In genomic region chr3:2098398-2099027, GRCh38 we compare ENCODE assay signal across 8 cellular contexts. TPM values are rescaled to one million over a fixed set of nuclear protein-coding genes. Genes with fewer than 3 reads are reported as not detected.
DNase-seq lines count a peak whose midpoint lies in the region; ATAC-seq and TF ChIP-seq lines count a peak whose summit lies in the region.

CNTN4 (plus strand) TSS chr3:2098866.

- H3K27me3 ChIP-seq in dorsolateral prefrontal cortex (peaks cover 0 to 81% (median 24%) of the 10 kb centered on the region in 45 donors), tibial artery (no peaks in the 10 kb centered on the region)

- peak; percentile 10 for DNase-seq in stimulated activated CD4-positive, alpha-beta T cell treated with anti-CD3 and anti-CD28 coated beads, Interleukin-1b, Interleukin-23, amount 100 ng/mL, for 48 hours
- no peak for DNase-seq in stimulated activated CD4-positive, alpha-beta T cell treated with anti-CD3 and anti-CD28 coated beads, Interleukin-4, amount 100 ng/mL, for 1 hour
- DNase-seq in NCI-H748 (lab: John Stamatoyannopoulos, UW; ENCODE audit: unreplicated experiment) (peak; percentile 86), dorsolateral prefrontal cortex (peak in 8 of 10 donors; percentile 40 to 91 (median 70)), middle frontal gyrus (ENCODE audit: extremely low spot score, low spot score) (peak; percentile 65), tibial artery (peak; percentile 71 to 91)

- intact Hi-C loops in dorsolateral prefrontal cortex (cut with DNase I): no loop called here
- intact Hi-C loops in tibial artery (cut with DNase I; ENCODE audit: low total_unique reads): no loop called here

- peaks cover 0 to 52% (median 16%) of the 10 kb centered on the region in 4 donors for H3K4me1 ChIP-seq in tibial artery

- H3K27ac ChIP-seq in dorsolateral prefrontal cortex (peak within 1 kb of the TSS in 52 of 59 donors; percentile 3 to 82 (median 64)), tibial artery (peak within 1 kb of the TSS; percentile 88 to 95)

- H3K36me3 ChIP-seq in tibial artery: no peaks in the 10 kb centered on the region

- H3K4me3 ChIP-seq in dorsolateral prefrontal cortex: peak within 1 kb of the TSS; percentile 41 to 75 (median 63)
- H3K4me3 ChIP-seq in tibial artery: peak within 1 kb of the TSS; percentile 79 to 96

- no peak for ATAC-seq in GM21447 (IDR thresholded peaks at IDR 0.05; ENCODE audit: unreplicated experiment)
- ATAC-seq in GM19035 (IDR thresholded peaks at IDR 0.05; ENCODE audit: unreplicated experiment): no peak

- TF ChIP-seq CTCF in dorsolateral prefrontal cortex (IDR thresholded peaks at IDR 0.05 in 54 of 56, conservative IDR thresholded peaks at IDR 0.05 in 2 of 56; ENCODE audit: low read depth in 1 of 56, partially characterized antibody in 56 of 56) (peak in 4 of 56 donors; percentile 13 to 20 (median 17)), tibial artery (IDR thresholded peaks at IDR 0.05) (peak; percentile 50 to 52)

- H3K9me3 ChIP-seq in tibial artery: no peaks in the 10 kb centered on the region

RNA-seq across cellular contexts. Expression of gene CNTN4, which starts in this region (rescaled TPM):
- total RNA-seq in dorsolateral prefrontal cortex: 10 to 100 TPM; 15.9 to 90.4 (median 54.2) TPM
